ENCODE assay signal across 16 cellular contexts in genomic region chr16:56247018-56247417, GRCh38. TPM values are rescaled to one million over a fixed set of nuclear protein-coding genes. Genes with fewer than 3 reads are reported as not detected.
DNase-seq lines count a peak whose midpoint lies in the region; TF ChIP-seq lines count a peak whose summit lies in the region.
"Had no signal": no experiment of that assay in that cellular context is flagged by ENCODE, and none has a peak within 500 bp of the region (broad histone marks: within the 10 kb centered on the region; RNA-seq: fewer than 3 reads in every experiment).

No MANE protein-coding gene starts in this region.

- H3K9me2 ChIP-seq in GM23248 (ENCODE audit: insufficient read depth), result no peaks in the 10 kb centered on the region

- H3K36me3 ChIP-seq in cardiac muscle cell, result no peaks in the 10 kb centered on the region
- H3K36me3 ChIP-seq in GM23248 (ENCODE audit: low read depth), result no peaks in the 10 kb centered on the region

- H3K9me3 ChIP-seq in cardiac muscle cell (ENCODE audit: low read depth) (no peaks in the 10 kb centered on the region), GM23248 (ENCODE audit: low read depth) (no peaks in the 10 kb centered on the region)

- H2AFZ ChIP-seq in GM23248, result no peak overlapping the region

- peaks cover 0 to 3% (median 0%) of the 10 kb centered on the region in 5 experiments for H3K9me3 Mint-ChIP-seq in brain
- peaks cover 2% of the 10 kb centered on the region for H3K9me3 Mint-ChIP-seq in neural crest cell
- H3K9me3 Mint-ChIP-seq: CD8-positive, alpha-beta T cell had no signal

- DNase-seq in cardiac muscle cell (ENCODE audit: low read depth in 1 of 2, low spot score in 1 of 2), result no peak
- no peak for DNase-seq in cardiac septum (ENCODE audit: low spot score)
- no peak for DNase-seq in neural crest cell (ENCODE audit: low read depth, low spot score)
- no peak for DNase-seq in GM23248
- DNase-seq in effector CD8-positive, alpha-beta T cell (lab: John Stamatoyannopoulos, UW), result no peak
- no peak for DNase-seq in SKM-1 treated with dmso at 0.1 percent for 144 hours (lab: John Stamatoyannopoulos, UW; ENCODE audit: unreplicated experiment)
- DNase-seq: CD8-positive, alpha-beta T cell; DMS79 treated with DMSO at 0.1 percent for 48 hours; NCI-H1436; NCI-H2171; NCI-H748 treated with DMSO at 0.1 percent for 48 hours; PC-3 had no signal

- H3K79me2 ChIP-seq in GM23248 (ENCODE audit: insufficient read depth), result no peaks in the 10 kb centered on the region

- H3K4me1 Mint-ChIP-seq in brain (peaks cover 34% of the 10 kb centered on the region), neural crest cell (peaks cover 11% of the 10 kb centered on the region)

- 87 to 91% methylated on average over 8 of the region's 8 CpGs for WGBS in GM23248 (ENCODE audit: low coverage in 1 of 2, low lambda C conversion rate in 2 of 2, missing lambda C conversion rate in 2 of 2), 2 experiments

- H3K27me3 ChIP-seq in cardiac muscle cell (no peaks in the 10 kb centered on the region), GM23248 (replicated peaks; ENCODE audit: insufficient read depth) (no peaks in the 10 kb centered on the region)

- H3K4me1 ChIP-seq in cardiac muscle cell (ENCODE audit: low read depth) (peaks cover 15% of the 10 kb centered on the region), GM23248 (ENCODE audit: insufficient read depth) (0 out of 2 replicates have a peak, but pooled peaks cover 4% of the 10 kb centered on the region)

- intact Hi-C loops in cardiac septum (cut with DNase I), result no loop called here

- H4K20me1 ChIP-seq in GM23248 (ENCODE audit: insufficient read depth), result no peaks in the 10 kb centered on the region

- H3K4me3 Mint-ChIP-seq in brain (no peak overlapping the region), neural crest cell (no peak overlapping the region)
- H3K4me3 Mint-ChIP-seq: CD8-positive, alpha-beta T cell had no signal

- no peaks in the 10 kb centered on the region for H3F3A ChIP-seq in GM23248 (ENCODE audit: insufficient read depth)

- H3K36me3 Mint-ChIP-seq in brain (peaks cover 59% of the 10 kb centered on the region), neural crest cell (ENCODE audit: low read depth) (peaks cover 5% of the 10 kb centered on the region)
- H3K36me3 Mint-ChIP-seq: CD8-positive, alpha-beta T cell had no signal

- peaks cover 3% of the 10 kb centered on the region for H3K27me3 Mint-ChIP-seq in brain
- H3K27me3 Mint-ChIP-seq in neural crest cell (ENCODE audit: low read depth), result no peaks in the 10 kb centered on the region

- no peak for TF ChIP-seq CTCF in cardiac muscle cell (IDR thresholded peaks at IDR 0.05; ENCODE audit: low read depth, low read length)
- TF ChIP-seq CTCF in brain (conservative IDR thresholded peaks at IDR 0.05), result no peak
- no peak for TF ChIP-seq CTCF in neural crest cell (conservative IDR thresholded peaks at IDR 0.05)

- no peak overlapping the region for H3K9ac ChIP-seq in GM23248

- H3K27ac ChIP-seq in cardiac muscle cell, result peak overlapping the region; percentile 82
- H3K27ac ChIP-seq in temporal lobe (ENCODE audit: low read depth, low read length), result peak overlapping the region; percentile 95
- no peak overlapping the region for H3K27ac ChIP-seq in GM23248

- no peak overlapping the region for H3K4me2 ChIP-seq in GM23248 (ENCODE audit: unreplicated experiment)

- H3K4me3 ChIP-seq in cardiac muscle cell (no peak overlapping the region), GM23248 (no peak overlapping the region)
- H3K4me3 ChIP-seq: K562 had no signal

- in situ Hi-C loops in GM23248 (cut with MboI), result no loop called here

- H3K27ac Mint-ChIP-seq in brain (peak overlapping the region; percentile 14 to 86 (median 29)), neural crest cell (ENCODE audit: unreplicated experiment) (peak overlapping the region; percentile 59)
- H3K27ac Mint-ChIP-seq: CD8-positive, alpha-beta T cell had no signal

RNA-seq across cellular contexts. Expression of gene GNAO1, which starts 55.7 kb away (rescaled TPM):
- 2.7 and 3.3 TPM in 2 replicates for total RNA-seq in cardiac muscle cell
- polyA plus RNA-seq in cardiac muscle cell, result 2.8 and 4.4 TPM in 2 replicates
- total RNA-seq in cardiac septum, result 13.0 TPM
- polyA plus RNA-seq in brain (ENCODE audit: insufficient read depth, low read depth, low replicate concordance), result 181 TPM
- 21.3 and 22.2 TPM in 2 replicates for total RNA-seq in neural crest cell
- 66.6 TPM for total RNA-seq in temporal lobe
- under 0.01 TPM in 1 of 2 replicates, not detected in the other for total RNA-seq in GM23248 (2014; rRNA removed; shearing (Covaris generic))
- 0.18 TPM in 1 of 2 replicates, not detected in the other for polyA plus RNA-seq in GM23248 (2016; fragmentation: Nextera tagmentation; extraction: Ambion mirVana)
- total RNA-seq: A172, PC-3 had no signal
